In genomic region chr2:11891591-11891990, GRCh38 we compare ENCODE assay signal across 22 cellular contexts.
"Had no signal": no experiment of that assay in that cellular context is flagged by ENCODE, and none has a peak within 500 bp of the region (broad histone marks: within the 10 kb centered on the region; RNA-seq: fewer than 3 reads in every experiment).

No MANE protein-coding gene starts in this region.

- H3K27me3 Mint-ChIP-seq: IgD-negative memory B cell had no signal

- H3K36me3 ChIP-seq: MG63 had no signal

- FAIRE-seq: HTR-8/SVneo had no signal

- H3K27ac Mint-ChIP-seq: IgD-negative memory B cell had no signal

- H3K4me3 ChIP-seq: MG63 had no signal

- H3K9me2 ChIP-seq: SK-N-SH had no signal

- H3K27me3 ChIP-seq: MG63 had no signal

- H3K27ac ChIP-seq: HL-60, RWPE1 had no signal

- DNase-seq: KBM-7; MG63; NCI-H1092; NCI-H1436; NCI-H187; NCI-H2029 treated with DMSO at 0.1 percent for 48 hours; NCI-H226; NCI-H446; NCI-H510A; NCI-H524 treated with DMSO at 0.1 percent for 48 hours; NCI-H69; NCI-H774; NK-92 treated with Interleukin-12 subunit alpha and Interleukin-12 subunit beta, amount 100 ng/mL, for 24 hours; PC-3; SHP77; SK-N-SH; SW 1271 had no signal

- H3K4me2 ChIP-seq: SK-N-SH had no signal

- H3K4me1 Mint-ChIP-seq: IgD-negative memory B cell had no signal

- H3K9ac ChIP-seq: SK-N-SH had no signal

- ATAC-seq: Panc1, PC-3 had no signal
